Comparison of ENCODE assay signal across 8 cellular contexts in the genomic region with DNA sequence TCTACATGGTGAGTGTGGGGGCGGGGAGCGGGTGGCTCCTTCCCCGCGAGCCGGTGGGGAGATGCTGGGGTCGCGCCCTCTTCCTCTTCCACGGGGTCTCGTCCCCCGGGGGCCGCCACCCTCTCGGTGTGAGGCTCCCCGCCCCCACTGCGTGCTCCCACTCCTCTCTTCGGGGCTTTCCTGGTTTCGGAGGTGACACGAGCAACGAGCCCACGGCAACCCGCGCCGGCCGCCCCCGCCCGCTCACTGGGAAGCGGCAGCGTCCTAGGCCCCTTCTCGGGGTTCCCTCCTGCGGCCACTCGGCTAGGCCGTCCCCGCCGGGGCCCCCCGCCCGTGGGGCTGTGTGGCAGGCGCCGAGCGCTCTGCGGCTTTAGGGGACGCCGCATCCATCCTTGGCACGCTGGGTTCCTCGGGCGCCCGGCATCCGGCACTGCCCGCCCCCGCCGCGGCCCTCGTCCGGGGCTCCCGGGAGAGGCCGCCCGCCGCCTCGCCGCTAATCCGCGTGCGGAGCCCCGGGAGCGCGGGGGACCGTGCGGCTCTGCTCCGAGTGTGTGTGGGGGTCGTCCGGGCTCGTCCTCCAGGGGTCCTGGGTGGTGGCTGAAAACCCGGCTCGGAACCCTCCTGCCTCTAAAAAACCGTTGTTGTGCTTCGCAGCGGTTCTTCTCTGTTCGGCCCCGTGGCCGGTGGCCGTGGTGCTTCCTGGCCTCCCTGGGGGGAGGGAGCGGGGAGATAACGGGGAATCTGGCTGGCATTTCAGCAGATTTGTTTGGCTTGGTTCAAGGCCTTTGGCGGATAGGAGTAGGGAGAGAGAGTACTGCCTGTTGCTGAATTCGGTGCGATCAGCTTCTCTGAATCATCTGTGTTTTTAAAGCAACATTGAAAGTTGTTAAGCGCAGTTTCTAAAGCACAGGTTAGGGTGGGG. TPM values are rescaled to one million over a fixed set of nuclear protein-coding genes. Genes with fewer than 3 reads are reported as not detected.
A peak's percentile ranks its signal among the peaks of the same experiment; 100 is the strongest.
DNase-seq lines count a peak whose midpoint lies in the region; ATAC-seq lines count a peak whose summit lies in the region.

No MANE protein-coding gene starts in this region.

- peak; percentile 11 for ATAC-seq in HG02884 (IDR thresholded peaks at IDR 0.05; ENCODE audit: unreplicated experiment)
- ATAC-seq in stimulated activated effector memory CD8-positive, alpha-beta T cell treated with anti-CD3 and anti-CD28 coated beads, Interleukin-12 subunit alpha, Interleukin-12 subunit beta, amount 100 ng/mL, for 72 hours: peak; percentile 49

- no peaks in the 10 kb centered on the region for H3K9me3 ChIP-seq in mesodermal cell (ENCODE audit: control insufficient read depth, low read length)

- peak overlapping the region; percentile 85 for H3K4me3 Mint-ChIP-seq in stimulated activated effector memory CD8-positive, alpha-beta T cell treated with anti-CD3 and anti-CD28 coated beads, Interleukin-12 subunit alpha, Interleukin-12 subunit beta, amount 100 ng/mL, for 72 hours

- H3K27ac Mint-ChIP-seq in stimulated activated effector memory CD8-positive, alpha-beta T cell treated with anti-CD3 and anti-CD28 coated beads, Interleukin-12 subunit alpha, Interleukin-12 subunit beta, amount 100 ng/mL, for 72 hours: peak overlapping the region; percentile 93

- H3K4me3 ChIP-seq in mesodermal cell (ENCODE audit: extremely low read depth, insufficient read depth, low read length, poor library complexity, severe bottlenecking): peak overlapping the region; percentile 96

- peaks cover 20% of the 10 kb centered on the region for H3K36me3 Mint-ChIP-seq in stimulated activated effector memory CD8-positive, alpha-beta T cell treated with anti-CD3 and anti-CD28 coated beads, Interleukin-12 subunit alpha, Interleukin-12 subunit beta, amount 100 ng/mL, for 72 hours

- peaks cover 16% of the 10 kb centered on the region for H3K36me3 ChIP-seq in mesodermal cell (ENCODE audit: control insufficient read depth, insufficient read depth, low read length)

- H3K9me3 Mint-ChIP-seq in stimulated activated effector memory CD8-positive, alpha-beta T cell treated with anti-CD3 and anti-CD28 coated beads, Interleukin-12 subunit alpha, Interleukin-12 subunit beta, amount 100 ng/mL, for 72 hours: no peaks in the 10 kb centered on the region

- WGBS in mesodermal cell (ENCODE audit: insufficient coverage in 2 of 2), 2 experiments: 0% methylated on average over 60 to 70 of the region's 85 CpGs

- H3K4me1 Mint-ChIP-seq in stimulated activated effector memory CD8-positive, alpha-beta T cell treated with anti-CD3 and anti-CD28 coated beads, Interleukin-12 subunit alpha, Interleukin-12 subunit beta, amount 100 ng/mL, for 72 hours: peaks cover 67% of the 10 kb centered on the region

- no peaks in the 10 kb centered on the region for H3K4me1 ChIP-seq in mesodermal cell (ENCODE audit: control insufficient read depth, insufficient read depth, low read length, poor library complexity, severe bottlenecking)

- peak overlapping the region; percentile 85 for H3K27ac ChIP-seq in epithelial cell of prostate
- peak overlapping the region; percentile 80 for H3K27ac ChIP-seq in mesodermal cell (ENCODE audit: low read depth, low read length, severe bottlenecking)

- peak; percentile 54 for DNase-seq in NCI-H2107 (lab: John Stamatoyannopoulos, UW)
- DNase-seq in NCI-H2107 treated with DMSO at 0.1 percent for 48 hours (lab: John Stamatoyannopoulos, UW; ENCODE audit: unreplicated experiment): no peak
- DNase-seq in NCI-H2171 treated with DMSO at 0.1 percent for 48 hours (lab: John Stamatoyannopoulos, UW): peak; percentile 39
- peak; percentile 58 for DNase-seq in activated T-cell treated with anti-CD3 and anti-CD28 coated beads for 48 hours (ENCODE audit: low read depth)
- no peak for DNase-seq in epithelial cell of prostate (ENCODE audit: low read depth, low spot score)
- peak; percentile 48 to 84 for DNase-seq in stimulated activated effector memory CD8-positive, alpha-beta T cell treated with anti-CD3 and anti-CD28 coated beads, Interleukin-12 subunit alpha, Interleukin-12 subunit beta, amount 100 ng/mL, for 72 hours (ENCODE audit: low spot score in 2 of 2)

RNA-seq across cellular contexts. Expression of gene PCNX1, which starts 1.0 kb away (rescaled TPM):
- 23.9 TPM for polyA plus RNA-seq in mesodermal cell (2013, experiment 1 of 2)
- polyA plus RNA-seq in mesodermal cell (2013, experiment 2 of 2): 21.9 TPM

Comparison
In these comparisons a context has a peak if more than half of its experiments do, and no peak if none do; other contexts are left out.
1. DNase-seq: peak in NCI-H2107 (single experiment), NCI-H2171 treated with DMSO at 0.1 percent for 48 hours (single experiment), activated T-cell treated with anti-CD3 and anti-CD28 coated beads for 48 hours (single experiment) and stimulated activated effector memory CD8-positive, alpha-beta T cell treated with anti-CD3 and anti-CD28 coated beads, Interleukin-12 subunit alpha, Interleukin-12 subunit beta, amount 100 ng/mL, for 72 hours (2 of 2); none in NCI-H2107 treated with DMSO at 0.1 percent for 48 hours (single experiment) and epithelial cell of prostate (single experiment).